18 cellular contexts compared by ENCODE assay signal in genomic region chr17:21360048-21360447, GRCh38. TPM values are rescaled to one million over a fixed set of nuclear protein-coding genes. Genes with fewer than 3 reads are reported as not detected.
"Had no signal": no experiment of that assay in that cellular context is flagged by ENCODE, and none has a peak within 500 bp of the region (broad histone marks: within the 10 kb centered on the region; RNA-seq: fewer than 3 reads in every experiment).

No MANE protein-coding gene starts in this region.

- H3K4me3 Mint-ChIP-seq: central memory CD8-positive, alpha-beta T cell; dendritic cell treated with granulocyte-macrophage colony-stimulating factor and Interleukin-4, amounts not matched to agents 40 ng/mL and 50 ng/mL, for 4 days; effector memory CD8-positive, alpha-beta T cell; naive B cell; stimulated activated memory B cell treated with anti-CD40 and anti-IgM and Interleukin-4, amounts not matched to agents 10 μg/mL and 1 μg/mL and 100 μg/mL, for 72 hours; T-helper 2 cell treated with Interferon-gamma antibody and Interleukin-4, amounts not matched to agents 5 μg/mL and 100 μg/mL, for 36 hours had no signal

- H3K27ac ChIP-seq: brain microvascular endothelial cell, epithelial cell of prostate, thyroid gland had no signal

- H3K27ac Mint-ChIP-seq: dendritic cell treated with granulocyte-macrophage colony-stimulating factor and Interleukin-4, amounts not matched to agents 40 ng/mL and 50 ng/mL, for 4 days; effector memory CD8-positive, alpha-beta T cell; naive B cell; stimulated activated memory B cell treated with anti-CD40 and anti-IgM and Interleukin-4, amounts not matched to agents 10 μg/mL and 1 μg/mL and 100 μg/mL, for 72 hours; T-helper 2 cell treated with Interferon-gamma antibody and Interleukin-4, amounts not matched to agents 5 μg/mL and 100 μg/mL, for 36 hours had no signal

- H3K9me3 ChIP-seq: heart left ventricle, thyroid gland had no signal

- H3K4me1 Mint-ChIP-seq: central memory CD8-positive, alpha-beta T cell; stimulated activated memory B cell treated with anti-CD40 and anti-IgM and Interleukin-4, amounts not matched to agents 10 μg/mL and 1 μg/mL and 100 μg/mL, for 72 hours had no signal

- H3K9me3 Mint-ChIP-seq: central memory CD8-positive, alpha-beta T cell; dendritic cell treated with granulocyte-macrophage colony-stimulating factor and Interleukin-4, amounts not matched to agents 40 ng/mL and 50 ng/mL, for 4 days; effector memory CD8-positive, alpha-beta T cell; T-helper 2 cell treated with Interferon-gamma antibody and Interleukin-4, amounts not matched to agents 5 μg/mL and 100 μg/mL, for 36 hours had no signal

- DNase-seq: activated naive CD4-positive, alpha-beta T cell treated with Interleukin-2 at 50 U/mL for 16 hours; activated T-cell treated with anti-CD3 and anti-CD28 coated beads for 4 hours; anterior cingulate cortex; brain microvascular endothelial cell; effector memory CD8-positive, alpha-beta T cell; mammary epithelial cell; naive B cell; stimulated activated CD4-positive, alpha-beta T cell treated with anti-CD3 and anti-CD28 coated beads, Interleukin-2, amount 100 ng/mL, for 48 hours; thyroid gland had no signal

- ATAC-seq: activated CD4-positive, CD25-positive, alpha-beta regulatory T cell treated with anti-CD3 and anti-CD28 coated beads, Interleukin-2, amount 50 U/mL, for 24 hours; effector memory CD8-positive, alpha-beta T cell; left lobe of liver; stimulated activated memory B cell treated with anti-CD40 and anti-IgM and Interleukin-4, amounts not matched to agents 10 μg/mL and 1 μg/mL and 100 μg/mL, for 72 hours had no signal

- H3K4me3 ChIP-seq: heart left ventricle, thyroid gland had no signal

- H3K36me3 Mint-ChIP-seq: naive B cell; stimulated activated memory B cell treated with anti-CD40 and anti-IgM and Interleukin-4, amounts not matched to agents 10 μg/mL and 1 μg/mL and 100 μg/mL, for 72 hours had no signal

- H3K36me3 ChIP-seq: brain microvascular endothelial cell, heart left ventricle, thyroid gland had no signal

- H3K27me3 ChIP-seq: brain microvascular endothelial cell, heart left ventricle, thyroid gland had no signal

- H3K27me3 Mint-ChIP-seq: central memory CD8-positive, alpha-beta T cell; dendritic cell treated with granulocyte-macrophage colony-stimulating factor and Interleukin-4, amounts not matched to agents 40 ng/mL and 50 ng/mL, for 4 days; effector memory CD8-positive, alpha-beta T cell had no signal

RNA-seq across cellular contexts. Expression of gene KCNJ12, which starts 16.1 kb away (rescaled TPM):
- total RNA-seq: activated CD8-positive, alpha-beta memory T cell treated with anti-CD3 and anti-CD28 coated beads for 36 hours; mammary epithelial cell had no signal
